8 cellular contexts compared by ENCODE assay signal in genomic region chr18:79988079-79988924, GRCh38. TPM values are rescaled to one million over a fixed set of nuclear protein-coding genes. Genes with fewer than 3 reads are reported as not detected.
DNase-seq lines count a peak whose midpoint lies in the region; ATAC-seq and TF ChIP-seq lines count a peak whose summit lies in the region.

A gene with protein sequence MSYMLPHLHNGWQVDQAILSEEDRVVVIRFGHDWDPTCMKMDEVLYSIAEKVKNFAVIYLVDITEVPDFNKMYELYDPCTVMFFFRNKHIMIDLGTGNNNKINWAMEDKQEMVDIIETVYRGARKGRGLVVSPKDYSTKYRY (minus strand): TSS chr18:79988563. CDS start chr18:79988392, 171 bp downstream.

- H4K20me1 ChIP-seq in SU-DHL-6 (ENCODE audit: low read depth, low read length) = peaks cover 30% of the 10 kb centered on the region; the same call in 1 of the 2 replicates

- no peak within 1 kb of the TSS for H2BK12ac ChIP-seq in trophoblast cell (ENCODE audit: low read length)

- intact Hi-C loops in Right ventricle myocardium inferior (cut with DNase I) = loop anchor here (1.0 to 5.0 kb wide), 4 partner anchors 36 to 309 kb away; partner anchors contain the start of genes ADNP2, CTDP1, RBFA and SLC66A2

- H3K4me1 ChIP-seq in trophoblast cell (ENCODE audit: control insufficient read depth in 1 of 2, insufficient read depth in 2 of 2, low read length in 2 of 2) = peaks cover 3 to 5% of the 10 kb centered on the region in 2 experiments
- peaks cover 0 to 40% (median 11%) of the 10 kb centered on the region in 4 donors for H3K4me1 ChIP-seq in tibial nerve

- no peaks in the 10 kb centered on the region for H3K9me2 ChIP-seq in SU-DHL-6 (replicated peaks; ENCODE audit: insufficient read depth, low read length)

- H3K36me3 ChIP-seq in SU-DHL-6 (ENCODE audit: low read length) (peaks cover 3% of the 10 kb centered on the region), trophoblast cell (ENCODE audit: control insufficient read depth in 1 of 2, insufficient read depth in 2 of 2, low read length in 2 of 2) (peaks cover 7 to 16% of the 10 kb centered on the region in 2 experiments), tibial nerve (peaks cover 0 to 24% (median 0%) of the 10 kb centered on the region in 3 donors)

- peak within 1 kb of the TSS; percentile 98 for H4K12ac ChIP-seq in trophoblast cell (ENCODE audit: low read depth, low read length)

- H3K9me3 ChIP-seq in SU-DHL-6 (ENCODE audit: insufficient read depth, low read length) = no peaks in the 10 kb centered on the region
- peaks cover 1% of the 10 kb centered on the region for H3K9me3 ChIP-seq in trophoblast cell (ENCODE audit: insufficient read depth, low read depth, low read length)
- no peaks in the 10 kb centered on the region for H3K9me3 ChIP-seq in tibial nerve

- TF ChIP-seq CTCF in GM12865 (IDR thresholded peaks at IDR 0.05; ENCODE audit: insufficient read depth, low read depth, low read length, missing control alignments) = peak; percentile 9
- peak; percentile 42 for TF ChIP-seq CTCF in HFFc6 (IDR thresholded peaks at IDR 0.05)
- peak; percentile 33 for TF ChIP-seq CTCF in SU-DHL-6 (IDR thresholded peaks at IDR 0.05; ENCODE audit: insufficient read depth, low read length, poor library complexity, severe bottlenecking)
- peak in 4 of 5 experiments; percentile 20 to 42 (median 26) for TF ChIP-seq CTCF in tibial nerve (IDR thresholded peaks at IDR 0.05)

- H3F3A ChIP-seq in SU-DHL-6 (ENCODE audit: insufficient read depth) = no peaks in the 10 kb centered on the region

- H4K8ac ChIP-seq in trophoblast cell (ENCODE audit: low read depth, low read length) = peak within 1 kb of the TSS; percentile 100

- TF ChIP-seq EP300 in tibial nerve (IDR thresholded peaks at IDR 0.05) = peak in 1 of 2 donors; percentile 90

- H2BK120ac ChIP-seq in trophoblast cell (ENCODE audit: insufficient read depth, low read length, poor library complexity) = peak within 1 kb of the TSS; percentile 79

- ATAC-seq in activated naive CD8-positive, alpha-beta T cell treated with anti-CD3 and anti-CD28 coated beads, Interleukin-2, amount 10 ng/mL, durations not matched to agents 7 days and 5 days (ENCODE audit: low read depth) = peak; percentile 93
- ATAC-seq in Right ventricle myocardium inferior = peak; percentile 99

- H3K36me3 Mint-ChIP-seq in HFFc6 (ENCODE audit: low read depth) = peaks cover 9% of the 10 kb centered on the region; the same call in 1 of the 2 replicates
- peaks cover 15% of the 10 kb centered on the region for H3K36me3 Mint-ChIP-seq in activated naive CD8-positive, alpha-beta T cell treated with anti-CD3 and anti-CD28 coated beads, Interleukin-2, amount 10 ng/mL, durations not matched to agents 7 days and 5 days

- H3K27ac ChIP-seq in SU-DHL-6 (ENCODE audit: low read depth, low read length) (peak within 1 kb of the TSS; percentile 66), trophoblast cell (ENCODE audit: low read depth, low read length) (peak within 1 kb of the TSS; percentile 8), tibial nerve (peak within 1 kb of the TSS; percentile 85 to 98 (median 96))

- H3K4me2 ChIP-seq in SU-DHL-6 (ENCODE audit: low read depth, low read length, poor library complexity, severe bottlenecking) = peak within 1 kb of the TSS; percentile 81
- H3K4me2 ChIP-seq in trophoblast cell (ENCODE audit: low read length) = peak within 1 kb of the TSS; percentile 85

- H3K18ac ChIP-seq in trophoblast cell (ENCODE audit: low read length) = peak within 1 kb of the TSS; percentile 95

- peak within 1 kb of the TSS; percentile 98 for H4K91ac ChIP-seq in trophoblast cell (ENCODE audit: low read depth, low read length)

- H3K4me1 Mint-ChIP-seq in HFFc6 (ENCODE audit: low read depth) = peaks cover 22% of the 10 kb centered on the region
- H3K4me1 Mint-ChIP-seq in activated naive CD8-positive, alpha-beta T cell treated with anti-CD3 and anti-CD28 coated beads, Interleukin-2, amount 10 ng/mL, durations not matched to agents 7 days and 5 days = peaks cover 36% of the 10 kb centered on the region

- DNase-seq in GM12865 (ENCODE audit: low read depth) (peak; percentile 95), HFFc6 (peak; percentile 65), NAMALWA (ENCODE audit: low spot score) (peak; percentile 88), Right ventricle myocardium inferior (ENCODE audit: missing footprints) (peak; percentile 95), trophoblast cell (peak; percentile 80 to 86), tibial nerve (ENCODE audit: low spot score in 2 of 2) (peak; percentile 65 to 69)
- peak; percentile 88 for DNase-seq in activated naive CD8-positive, alpha-beta T cell treated with anti-CD3 and anti-CD28 coated beads, Interleukin-2, amount 10 ng/mL, durations not matched to agents 7 days and 5 days

- peak within 1 kb of the TSS; percentile 95 for H3K14ac ChIP-seq in trophoblast cell (ENCODE audit: low read length)

- H2BK5ac ChIP-seq in trophoblast cell (ENCODE audit: low read depth, low read length, poor library complexity) = peak within 1 kb of the TSS; percentile 56

- H3K79me2 ChIP-seq in SU-DHL-6 (ENCODE audit: insufficient read depth, low read length) (peaks cover 49% of the 10 kb centered on the region), trophoblast cell (ENCODE audit: control insufficient read depth, insufficient read depth, low read length, poor library complexity) (peaks cover 18% of the 10 kb centered on the region)

- H3K4ac ChIP-seq in trophoblast cell (ENCODE audit: low read depth, low read length) = peak within 1 kb of the TSS; percentile 94

- H3K4me3 ChIP-seq in GM12865 (ENCODE audit: low read depth, low read length) (peak within 1 kb of the TSS; percentile 98), SU-DHL-6 (ENCODE audit: insufficient read depth, low read length, poor library complexity, severe bottlenecking) (peak within 1 kb of the TSS; percentile 91), trophoblast cell (ENCODE audit: low read depth, low read length) (peak within 1 kb of the TSS; percentile 96), tibial nerve (peak within 1 kb of the TSS; percentile 78 to 94 (median 84))

- H3K9me3 Mint-ChIP-seq in HFFc6 = no peaks in the 10 kb centered on the region
- no peaks in the 10 kb centered on the region for H3K9me3 Mint-ChIP-seq in activated naive CD8-positive, alpha-beta T cell treated with anti-CD3 and anti-CD28 coated beads, Interleukin-2, amount 10 ng/mL, durations not matched to agents 7 days and 5 days

- peaks cover 12% of the 10 kb centered on the region for H3K79me1 ChIP-seq in trophoblast cell (ENCODE audit: low read length)

- H3K27me3 Mint-ChIP-seq in HFFc6 (ENCODE audit: insufficient read depth) = no peaks in the 10 kb centered on the region
- H3K27me3 Mint-ChIP-seq in activated naive CD8-positive, alpha-beta T cell treated with anti-CD3 and anti-CD28 coated beads, Interleukin-2, amount 10 ng/mL, durations not matched to agents 7 days and 5 days = peaks cover 3% of the 10 kb centered on the region

- peak; percentile 80 to 86 for TF ChIP-seq POLR2A in tibial nerve (IDR thresholded peaks at IDR 0.05)

- POLR2A ChIA-PET in activated naive CD8-positive, alpha-beta T cell treated with anti-CD3 and anti-CD28 coated beads, Interleukin-2, amount 10 ng/mL, durations not matched to agents 7 days and 5 days (lab: Charles Lee) = interaction anchor here (0.8 to 3.1 kb wide), 5 partner anchors 16 to 76 kb away, joined by 4 to 15 read pairs (median 4); partner anchors contain the start of genes RBFA and SLC66A2

- H2AFZ ChIP-seq in SU-DHL-6 (ENCODE audit: low read depth, low read length, severe bottlenecking) = peak within 1 kb of the TSS; percentile 97
- peak within 1 kb of the TSS; percentile 95 for H2AFZ ChIP-seq in trophoblast cell (ENCODE audit: insufficient read depth, low read length, poor library complexity)

- no CpG with 5 or more reads among the region's 112 CpGs for WGBS in trophoblast cell (ENCODE audit: extremely low coverage, insufficient coverage, insufficient read length)
- 0 to 1% methylated on average over 38 to 95 of the region's 112 CpGs for WGBS in tibial nerve, 2 donors

- H3K23ac ChIP-seq in trophoblast cell (ENCODE audit: low read length) = no peak within 1 kb of the TSS

- peak within 1 kb of the TSS; percentile 94 for H3K27ac Mint-ChIP-seq in HFFc6
- peak within 1 kb of the TSS; percentile 93 for H3K27ac Mint-ChIP-seq in activated naive CD8-positive, alpha-beta T cell treated with anti-CD3 and anti-CD28 coated beads, Interleukin-2, amount 10 ng/mL, durations not matched to agents 7 days and 5 days

- H3K9ac ChIP-seq in SU-DHL-6 (ENCODE audit: low read length) = peak within 1 kb of the TSS; percentile 93
- H3K9ac ChIP-seq in trophoblast cell (ENCODE audit: low read length) = peak within 1 kb of the TSS; percentile 91

- H2AK5ac ChIP-seq in trophoblast cell (ENCODE audit: low read length) = peak within 1 kb of the TSS; percentile 89

- H3K27me3 ChIP-seq in SU-DHL-6 (ENCODE audit: low read length) = no peaks in the 10 kb centered on the region
- H3K27me3 ChIP-seq in trophoblast cell (ENCODE audit: insufficient read depth, low read length) = no peaks in the 10 kb centered on the region
- no peaks in the 10 kb centered on the region for H3K27me3 ChIP-seq in tibial nerve

- H3K4me3 Mint-ChIP-seq in HFFc6 = peak within 1 kb of the TSS; percentile 88
- H3K4me3 Mint-ChIP-seq in activated naive CD8-positive, alpha-beta T cell treated with anti-CD3 and anti-CD28 coated beads, Interleukin-2, amount 10 ng/mL, durations not matched to agents 7 days and 5 days = peak within 1 kb of the TSS; percentile 91

RNA-seq across cellular contexts. Expression of the gene that starts here (rescaled TPM):
- 100 to 1,000 TPM; 168 to 187 (median 174) TPM for total RNA-seq in HFFc6 (2021; fragmentation: NEBNext Ultra II Directional; extraction: Animal tissue kit (Norgen Biotek cat#: 25700))
- 100 to 1,000 TPM; 106 to 107 TPM for total RNA-seq in activated naive CD8-positive, alpha-beta T cell treated with anti-CD3 and anti-CD28 coated beads, Interleukin-2, amount 10 ng/mL, durations not matched to agents 7 days and 5 days
- total RNA-seq in Right ventricle myocardium inferior (90.8 TPM), tibial nerve (10 to 100 TPM; 19.0 to 34.9 (median 32.5) TPM)
- polyA plus RNA-seq in trophoblast cell (2013) = 82.5 and 87.8 TPM in 2 replicates

Comparison
In these comparisons a context has a peak if more than half of its experiments do, and no peak if none do; other contexts are left out.
1. Peak in every context shown above with its lines: DNase-seq, ATAC-seq, H3K4me3 ChIP-seq and H3K27ac ChIP-seq.
2. H3K27ac ChIP-seq: peak in every context shown above with its lines; median percentile 96 in tibial nerve; 66 in SU-DHL-6; 8 in trophoblast cell.